Comparison of ENCODE assay signal across 8 cellular contexts in the genomic region with DNA sequence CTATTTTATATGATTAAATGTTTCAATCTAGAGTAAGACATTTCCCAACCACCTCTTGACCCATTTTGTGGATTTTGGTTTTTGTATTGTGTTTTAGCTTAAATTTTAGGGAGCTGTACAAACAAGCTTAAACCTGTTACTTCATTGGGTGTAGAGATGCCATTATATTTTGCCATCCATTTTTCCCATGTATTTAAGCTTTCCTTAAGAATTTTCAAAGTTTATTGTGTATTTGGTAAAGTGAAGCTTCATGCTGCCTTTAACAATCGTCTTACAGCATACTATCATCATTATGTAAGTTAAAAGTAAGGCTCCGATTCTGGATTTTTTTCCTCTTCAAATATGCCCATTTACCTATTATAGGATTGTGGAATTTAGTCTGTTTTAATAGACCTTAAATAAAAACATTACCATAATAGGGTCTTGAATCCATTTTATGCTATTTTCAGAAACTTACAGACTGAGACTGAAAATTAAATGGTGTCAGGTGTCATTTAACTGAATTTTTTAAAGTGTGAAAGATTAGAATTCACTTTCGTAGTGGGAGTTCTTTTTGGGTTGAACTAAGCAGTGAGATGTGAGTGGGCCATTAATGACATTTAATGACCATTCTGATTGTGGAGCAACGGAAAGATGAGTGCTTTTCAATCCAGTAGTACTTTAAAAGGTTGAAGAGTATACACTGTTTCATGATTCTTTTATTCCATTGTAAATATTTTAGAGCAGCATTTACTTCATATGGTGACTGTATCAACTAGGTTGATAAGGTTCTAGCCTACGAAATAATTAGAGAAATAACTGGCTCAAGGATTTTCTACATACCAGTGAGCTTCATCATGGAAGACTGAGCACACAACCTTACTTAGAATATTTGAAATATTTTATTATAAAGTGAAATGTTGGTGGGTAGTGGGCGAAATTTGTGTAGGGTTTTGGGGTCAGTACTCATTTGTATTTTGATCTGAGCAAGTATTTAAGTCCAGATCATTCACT. TPM values are rescaled to one million over a fixed set of nuclear protein-coding genes. Genes with fewer than 3 reads are reported as not detected.
DNase-seq lines count a peak whose midpoint lies in the region; ATAC-seq, FAIRE-seq and TF ChIP-seq lines count a peak whose summit lies in the region.

No MANE protein-coding gene starts in this region.

- FAIRE-seq in A204.1 (lab: Jason Lieb, UNC) (peak; percentile 67), astrocyte (lab: Jason Lieb, UNC) (no peak), H54 (lab: Jason Lieb, UNC) (no peak)

- peak overlapping the region; percentile 97 for H3K4me2 ChIP-seq in astrocyte (ENCODE audit: low read length)
- H3K4me2 ChIP-seq in mesendoderm (ENCODE audit: low read length): peak overlapping the region; percentile 24

- no peak overlapping the region for H3K18ac ChIP-seq in mesendoderm (ENCODE audit: low read length)

- 100% methylated on average over 1 of the region's 6 CpGs for WGBS in mesendoderm (ENCODE audit: extremely low coverage, insufficient coverage, low lambda C conversion rate)

- no peak for DNase-seq in HFF-Myc (ENCODE audit: extremely low read depth, low read depth)
- DNase-seq in astrocyte (ENCODE audit: low read depth): peak; percentile 67
- peak; percentile 28 for DNase-seq in mesendoderm
- no peak for DNase-seq in amygdala (lab: John Stamatoyannopoulos, UW)
- no peak for DNase-seq in H54 (ENCODE audit: insufficient read length, low spot score)

- TF ChIP-seq CTCF in HFF-Myc (IDR thresholded peaks at IDR 0.05; ENCODE audit: low read depth, low read length, missing control alignments) (no peak), astrocyte (IDR thresholded peaks at IDR 0.05; ENCODE audit: insufficient read depth, low read depth, low read length) (no peak)

- H3K4me1 Mint-ChIP-seq in astrocyte (ENCODE audit: low read depth, unreplicated experiment): peaks cover 15% of the 10 kb centered on the region

- H3K27ac ChIP-seq in astrocyte (ENCODE audit: low read depth, low read length) (peak overlapping the region; percentile 100), mesendoderm (ENCODE audit: low read depth, low read length) (no peak overlapping the region)

- H3K27me3 ChIP-seq in astrocyte (ENCODE audit: insufficient read depth, low read length) (no peaks in the 10 kb centered on the region), mesendoderm (ENCODE audit: insufficient read depth, low read length, poor library complexity) (no peaks in the 10 kb centered on the region)

- ATAC-seq in GM19455 (IDR thresholded peaks at IDR 0.05; ENCODE audit: unreplicated experiment) (no peak), GM18858 (IDR thresholded peaks at IDR 0.05; ENCODE audit: unreplicated experiment) (no peak)

- no peak overlapping the region for H2BK120ac ChIP-seq in mesendoderm (ENCODE audit: low read depth, low read length)

- H3K79me2 ChIP-seq in astrocyte (ENCODE audit: insufficient read depth, low read length): peaks cover 77% of the 10 kb centered on the region
- peaks cover 66% of the 10 kb centered on the region for H3K79me2 ChIP-seq in mesendoderm (ENCODE audit: control insufficient read depth, insufficient read depth, low read length)

- H3K9ac ChIP-seq in astrocyte (ENCODE audit: low read length) (peak overlapping the region; percentile 100), mesendoderm (ENCODE audit: low read length) (peak overlapping the region; percentile 37)

- H3K36me3 ChIP-seq in astrocyte (ENCODE audit: insufficient read depth, low read length): no peaks in the 10 kb centered on the region
- H3K36me3 ChIP-seq in mesendoderm (ENCODE audit: control insufficient read depth, insufficient read depth, low read length): no peaks in the 10 kb centered on the region

- no peak overlapping the region for H3K56ac ChIP-seq in mesendoderm (ENCODE audit: low read length)

- H3K4me1 ChIP-seq in astrocyte (ENCODE audit: insufficient read depth, low read length) (peaks cover 7% of the 10 kb centered on the region), mesendoderm (ENCODE audit: control insufficient read depth, low read depth, low read length) (no peaks in the 10 kb centered on the region)

- H3K79me1 ChIP-seq in mesendoderm (ENCODE audit: low read length): peaks cover 1% of the 10 kb centered on the region

- H2BK5ac ChIP-seq in mesendoderm (ENCODE audit: low read length): no peak overlapping the region

- no peak overlapping the region for H4K5ac ChIP-seq in mesendoderm (ENCODE audit: low read length)

- peaks cover 8% of the 10 kb centered on the region for H3K36me3 Mint-ChIP-seq in astrocyte (ENCODE audit: low read depth, unreplicated experiment)

- H4K8ac ChIP-seq in mesendoderm (ENCODE audit: low read depth, low read length): no peak overlapping the region

- peak overlapping the region; percentile 96 for H3K27ac Mint-ChIP-seq in astrocyte (ENCODE audit: unreplicated experiment)

- peak overlapping the region; percentile 99 for H3K4me3 Mint-ChIP-seq in astrocyte (ENCODE audit: unreplicated experiment)

- no peaks in the 10 kb centered on the region for H3K9me3 ChIP-seq in astrocyte (ENCODE audit: insufficient read depth, low read depth, low read length)

- H3K4ac ChIP-seq in mesendoderm (ENCODE audit: low read depth, low read length): no peak overlapping the region

- H2AK5ac ChIP-seq in mesendoderm (ENCODE audit: low read length): no peak overlapping the region

- no peak for TF ChIP-seq POLR2A in H54 (IDR thresholded peaks at IDR 0.05; ENCODE audit: low read depth, low read length)

- H4K20me1 ChIP-seq in astrocyte (ENCODE audit: insufficient read depth, low read length): peaks cover 43% of the 10 kb centered on the region

- no peak overlapping the region for H2AFZ ChIP-seq in astrocyte (ENCODE audit: low read depth, low read length)

- no peak overlapping the region for H3K23ac ChIP-seq in mesendoderm (ENCODE audit: low read length)

- no peaks in the 10 kb centered on the region for H3K9me3 Mint-ChIP-seq in astrocyte (ENCODE audit: unreplicated experiment)

- H2BK15ac ChIP-seq in mesendoderm (replicated peaks; ENCODE audit: low read depth): no peak overlapping the region

- H3K4me3 ChIP-seq in HFF-Myc (replicated peaks; ENCODE audit: low read depth, low read length) (peak overlapping the region; percentile 93), astrocyte (ENCODE audit: insufficient read depth, low read depth, low read length) (peak overlapping the region; percentile 86), mesendoderm (ENCODE audit: low read length) (no peak overlapping the region)

- no peaks in the 10 kb centered on the region for H3K27me3 Mint-ChIP-seq in astrocyte (ENCODE audit: low read depth, unreplicated experiment)

RNA-seq across cellular contexts. Expression of gene KMT2E, which starts 2.4 kb away (rescaled TPM):
- 57.4 and 62.5 TPM in 2 replicates for total RNA-seq in astrocyte
- 21.7 TPM for polyA plus RNA-seq in mesendoderm (2013, experiment 1 of 2)
- polyA plus RNA-seq in mesendoderm (2013, experiment 2 of 2): 21.7 TPM

Comparison
In these comparisons a context has a peak if more than half of its experiments do, and no peak if none do; other contexts are left out.
1. DNase-seq: peak in astrocyte (single experiment) and mesendoderm (single experiment); none in HFF-Myc (single experiment), amygdala (0 of 56) and H54 (single experiment).